ENCODE assay signal across 1 cellular context in the genomic region with DNA sequence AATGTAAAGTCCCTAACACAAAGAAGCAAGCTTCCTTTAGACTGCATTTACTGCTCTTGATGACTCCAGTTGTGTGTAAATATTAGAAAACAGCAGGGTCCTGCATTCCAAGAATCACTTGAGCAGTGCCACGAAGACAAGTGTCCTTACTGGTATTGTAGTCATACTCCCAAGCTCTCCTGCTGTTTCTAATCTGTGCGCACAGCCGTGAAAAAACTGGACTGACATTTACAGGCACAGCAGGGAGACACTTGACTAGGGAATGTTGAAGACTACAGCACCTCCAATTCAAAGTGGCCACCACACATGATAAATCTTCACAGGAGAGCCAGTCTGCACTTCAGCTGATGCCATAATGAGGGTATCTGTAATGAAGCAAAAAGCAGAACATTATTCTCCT.
TF ChIP-seq lines count a peak whose summit lies in the region.

No MANE protein-coding gene starts in this region.

TF ChIP-seq in HEK293, 187 proteins besides CTCF, POLR2A, EP300 and RAD21 (continued from another document and continues in another):
- no peak for TF ChIP-seq PRDM2 (tag by site-specific recombination; IDR thresholded peaks at IDR 0.05; ENCODE audit: borderline replicate concordance)
- TF ChIP-seq HIC1 (tag by site-specific recombination; IDR thresholded peaks at IDR 0.05): peak; percentile 92
- no peak for TF ChIP-seq MEIS1 (CRISPR knock-in tag; IDR thresholded peaks at IDR 0.05; ENCODE audit: borderline replicate concordance)
- TF ChIP-seq ZNF792 (tag by site-specific recombination; IDR thresholded peaks at IDR 0.05): no peak
- no peak for TF ChIP-seq ZNF169 (tag by site-specific recombination; IDR thresholded peaks at IDR 0.05)
- TF ChIP-seq ZNF561 (tag by site-specific recombination; IDR thresholded peaks at IDR 0.05; ENCODE audit: borderline replicate concordance): peak; percentile 86; the same call in 1 of the 2 replicates
- peak; percentile 84; the same call in 1 of the 2 replicates for TF ChIP-seq ZNF10 (tag by site-specific recombination; IDR thresholded peaks at IDR 0.05)
- peak; percentile 78; the same call in 1 of the 2 replicates for TF ChIP-seq BCL11A (tag by site-specific recombination; IDR thresholded peaks at IDR 0.05; ENCODE audit: low read depth)
- TF ChIP-seq OSR2 (tag by site-specific recombination; IDR thresholded peaks at IDR 0.05): peak; percentile 93
- TF ChIP-seq, protein P1, sequence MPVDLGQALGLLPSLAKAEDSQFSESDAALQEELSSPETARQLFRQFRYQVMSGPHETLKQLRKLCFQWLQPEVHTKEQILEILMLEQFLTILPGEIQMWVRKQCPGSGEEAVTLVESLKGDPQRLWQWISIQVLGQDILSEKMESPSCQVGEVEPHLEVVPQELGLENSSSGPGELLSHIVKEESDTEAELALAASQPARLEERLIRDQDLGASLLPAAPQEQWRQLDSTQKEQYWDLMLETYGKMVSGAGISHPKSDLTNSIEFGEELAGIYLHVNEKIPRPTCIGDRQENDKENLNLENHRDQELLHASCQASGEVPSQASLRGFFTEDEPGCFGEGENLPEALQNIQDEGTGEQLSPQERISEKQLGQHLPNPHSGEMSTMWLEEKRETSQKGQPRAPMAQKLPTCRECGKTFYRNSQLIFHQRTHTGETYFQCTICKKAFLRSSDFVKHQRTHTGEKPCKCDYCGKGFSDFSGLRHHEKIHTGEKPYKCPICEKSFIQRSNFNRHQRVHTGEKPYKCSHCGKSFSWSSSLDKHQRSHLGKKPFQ (tag by site-specific recombination; IDR thresholded peaks at IDR 0.05): peak; percentile 85
- TF ChIP-seq SP3 (tag by site-specific recombination; IDR thresholded peaks at IDR 0.05): no peak
- TF ChIP-seq, protein P2, sequence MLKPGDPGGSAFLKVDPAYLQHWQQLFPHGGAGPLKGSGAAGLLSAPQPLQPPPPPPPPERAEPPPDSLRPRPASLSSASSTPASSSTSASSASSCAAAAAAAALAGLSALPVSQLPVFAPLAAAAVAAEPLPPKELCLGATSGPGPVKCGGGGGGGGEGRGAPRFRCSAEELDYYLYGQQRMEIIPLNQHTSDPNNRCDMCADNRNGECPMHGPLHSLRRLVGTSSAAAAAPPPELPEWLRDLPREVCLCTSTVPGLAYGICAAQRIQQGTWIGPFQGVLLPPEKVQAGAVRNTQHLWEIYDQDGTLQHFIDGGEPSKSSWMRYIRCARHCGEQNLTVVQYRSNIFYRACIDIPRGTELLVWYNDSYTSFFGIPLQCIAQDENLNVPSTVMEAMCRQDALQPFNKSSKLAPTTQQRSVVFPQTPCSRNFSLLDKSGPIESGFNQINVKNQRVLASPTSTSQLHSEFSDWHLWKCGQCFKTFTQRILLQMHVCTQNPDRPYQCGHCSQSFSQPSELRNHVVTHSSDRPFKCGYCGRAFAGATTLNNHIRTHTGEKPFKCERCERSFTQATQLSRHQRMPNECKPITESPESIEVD (tag by site-specific recombination; IDR thresholded peaks at IDR 0.05): peak; percentile 98
- TF ChIP-seq ZNF777 (tag by site-specific recombination; IDR thresholded peaks at IDR 0.05; ENCODE audit: borderline replicate concordance): no peak
- TF ChIP-seq SP2 (tag by site-specific recombination; IDR thresholded peaks at IDR 0.05): no peak
- TF ChIP-seq ZNF174 (tag by site-specific recombination; IDR thresholded peaks at IDR 0.05): no peak
- peak; percentile 96 for TF ChIP-seq WT1 (tag by site-specific recombination; IDR thresholded peaks at IDR 0.05)
- TF ChIP-seq, protein P3, sequence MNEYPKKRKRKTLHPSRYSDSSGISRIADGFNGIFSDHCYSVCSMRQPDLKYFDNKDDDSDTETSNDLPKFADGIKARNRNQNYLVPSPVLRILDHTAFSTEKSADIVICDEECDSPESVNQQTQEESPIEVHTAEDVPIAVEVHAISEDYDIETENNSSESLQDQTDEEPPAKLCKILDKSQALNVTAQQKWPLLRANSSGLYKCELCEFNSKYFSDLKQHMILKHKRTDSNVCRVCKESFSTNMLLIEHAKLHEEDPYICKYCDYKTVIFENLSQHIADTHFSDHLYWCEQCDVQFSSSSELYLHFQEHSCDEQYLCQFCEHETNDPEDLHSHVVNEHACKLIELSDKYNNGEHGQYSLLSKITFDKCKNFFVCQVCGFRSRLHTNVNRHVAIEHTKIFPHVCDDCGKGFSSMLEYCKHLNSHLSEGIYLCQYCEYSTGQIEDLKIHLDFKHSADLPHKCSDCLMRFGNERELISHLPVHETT (tag by site-specific recombination; IDR thresholded peaks at IDR 0.05): 0 out of 2 replicates have a peak, but pooled peaks have one; percentile 23
- peak; percentile 79; the same call in 1 of the 2 replicates for TF ChIP-seq ZNF2 (tag by site-specific recombination; IDR thresholded peaks at IDR 0.05)
- TF ChIP-seq ZNF530 (tag by site-specific recombination; IDR thresholded peaks at IDR 0.05; ENCODE audit: low read depth): no peak
- no peak for TF ChIP-seq KLF16 (tag by site-specific recombination; IDR thresholded peaks at IDR 0.05)
- TF ChIP-seq SCRT2 (tag by site-specific recombination; IDR thresholded peaks at IDR 0.05): no peak
- no peak for TF ChIP-seq SETDB1 (IDR thresholded peaks at IDR 0.05; ENCODE audit: insufficient read length, low read length)
- TF ChIP-seq, protein P4, sequence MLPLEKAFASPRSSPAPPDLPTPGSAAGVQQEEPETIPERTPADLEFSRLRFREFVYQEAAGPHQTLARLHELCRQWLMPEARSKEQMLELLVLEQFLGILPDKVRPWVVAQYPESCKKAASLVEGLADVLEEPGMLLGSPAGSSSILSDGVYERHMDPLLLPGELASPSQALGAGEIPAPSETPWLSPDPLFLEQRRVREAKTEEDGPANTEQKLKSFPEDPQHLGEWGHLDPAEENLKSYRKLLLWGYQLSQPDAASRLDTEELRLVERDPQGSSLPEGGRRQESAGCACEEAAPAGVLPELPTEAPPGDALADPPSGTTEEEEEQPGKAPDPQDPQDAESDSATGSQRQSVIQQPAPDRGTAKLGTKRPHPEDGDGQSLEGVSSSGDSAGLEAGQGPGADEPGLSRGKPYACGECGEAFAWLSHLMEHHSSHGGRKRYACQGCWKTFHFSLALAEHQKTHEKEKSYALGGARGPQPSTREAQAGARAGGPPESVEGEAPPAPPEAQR (tag by site-specific recombination; IDR thresholded peaks at IDR 0.05): no peak
- TF ChIP-seq, protein P5, sequence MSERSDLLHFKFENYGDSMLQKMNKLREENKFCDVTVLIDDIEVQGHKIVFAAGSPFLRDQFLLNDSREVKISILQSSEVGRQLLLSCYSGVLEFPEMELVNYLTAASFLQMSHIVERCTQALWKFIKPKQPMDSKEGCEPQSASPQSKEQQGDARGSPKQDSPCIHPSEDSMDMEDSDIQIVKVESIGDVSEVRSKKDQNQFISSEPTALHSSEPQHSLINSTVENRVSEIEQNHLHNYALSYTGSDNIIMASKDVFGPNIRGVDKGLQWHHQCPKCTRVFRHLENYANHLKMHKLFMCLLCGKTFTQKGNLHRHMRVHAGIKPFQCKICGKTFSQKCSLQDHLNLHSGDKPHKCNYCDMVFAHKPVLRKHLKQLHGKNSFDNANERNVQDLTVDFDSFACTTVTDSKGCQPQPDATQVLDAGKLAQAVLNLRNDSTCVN (tag by site-specific recombination; optimal IDR thresholded peaks at IDR 0.05): no peak
- no peak for TF ChIP-seq PRDM1 (tag by site-specific recombination; IDR thresholded peaks at IDR 0.05)
- TF ChIP-seq ZNF610 (tag by site-specific recombination; IDR thresholded peaks at IDR 0.05; ENCODE audit: borderline replicate concordance): 0 out of 2 replicates have a peak, but pooled peaks have one; percentile 34
- TF ChIP-seq ZNF843 (tag by site-specific recombination; IDR thresholded peaks at IDR 0.05): peak; percentile 96
- peak; percentile 46; the same call in 1 of the 2 replicates for TF ChIP-seq ZNF341 (tag by site-specific recombination; IDR thresholded peaks at IDR 0.05; ENCODE audit: low read depth)
- TF ChIP-seq, protein P6, sequence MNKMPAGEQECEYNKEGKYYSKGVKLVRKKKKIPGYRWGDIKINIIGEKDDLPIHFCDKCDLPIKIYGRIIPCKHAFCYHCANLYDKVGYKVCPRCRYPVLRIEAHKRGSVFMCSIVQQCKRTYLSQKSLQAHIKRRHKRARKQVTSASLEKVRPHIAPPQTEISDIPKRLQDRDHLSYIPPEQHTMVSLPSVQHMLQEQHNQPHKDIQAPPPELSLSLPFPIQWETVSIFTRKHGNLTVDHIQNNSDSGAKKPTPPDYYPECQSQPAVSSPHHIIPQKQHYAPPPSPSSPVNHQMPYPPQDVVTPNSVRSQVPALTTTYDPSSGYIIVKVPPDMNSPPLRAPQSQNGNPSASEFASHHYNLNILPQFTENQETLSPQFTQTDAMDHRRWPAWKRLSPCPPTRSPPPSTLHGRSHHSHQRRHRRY (tag by site-specific recombination; IDR thresholded peaks at IDR 0.05): no peak
- TF ChIP-seq, protein P7, sequence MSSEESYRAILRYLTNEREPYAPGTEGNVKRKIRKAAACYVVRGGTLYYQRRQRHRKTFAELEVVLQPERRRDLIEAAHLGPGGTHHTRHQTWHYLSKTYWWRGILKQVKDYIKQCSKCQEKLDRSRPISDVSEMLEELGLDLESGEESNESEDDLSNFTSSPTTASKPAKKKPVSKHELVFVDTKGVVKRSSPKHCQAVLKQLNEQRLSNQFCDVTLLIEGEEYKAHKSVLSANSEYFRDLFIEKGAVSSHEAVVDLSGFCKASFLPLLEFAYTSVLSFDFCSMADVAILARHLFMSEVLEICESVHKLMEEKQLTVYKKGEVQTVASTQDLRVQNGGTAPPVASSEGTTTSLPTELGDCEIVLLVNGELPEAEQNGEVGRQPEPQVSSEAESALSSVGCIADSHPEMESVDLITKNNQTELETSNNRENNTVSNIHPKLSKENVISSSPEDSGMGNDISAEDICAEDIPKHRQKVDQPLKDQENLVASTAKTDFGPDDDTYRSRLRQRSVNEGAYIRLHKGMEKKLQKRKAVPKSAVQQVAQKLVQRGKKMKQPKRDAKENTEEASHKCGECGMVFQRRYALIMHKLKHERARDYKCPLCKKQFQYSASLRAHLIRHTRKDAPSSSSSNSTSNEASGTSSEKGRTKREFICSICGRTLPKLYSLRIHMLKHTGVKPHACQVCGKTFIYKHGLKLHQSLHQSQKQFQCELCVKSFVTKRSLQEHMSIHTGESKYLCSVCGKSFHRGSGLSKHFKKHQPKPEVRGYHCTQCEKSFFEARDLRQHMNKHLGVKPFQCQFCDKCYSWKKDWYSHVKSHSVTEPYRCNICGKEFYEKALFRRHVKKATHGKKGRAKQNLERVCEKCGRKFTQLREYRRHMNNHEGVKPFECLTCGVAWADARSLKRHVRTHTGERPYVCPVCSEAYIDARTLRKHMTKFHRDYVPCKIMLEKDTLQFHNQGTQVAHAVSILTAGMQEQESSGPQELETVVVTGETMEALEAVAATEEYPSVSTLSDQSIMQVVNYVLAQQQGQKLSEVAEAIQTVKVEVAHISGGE (tag by site-specific recombination; conservative IDR thresholded peaks at IDR 0.05; ENCODE audit: low read depth): no peak; the same call in 1 of the 2 replicates
- no peak for TF ChIP-seq ZBTB6 (tag by site-specific recombination; IDR thresholded peaks at IDR 0.05)
